In genomic region chr4:101141855-101142254, GRCh38 we compare ENCODE assay signal across 18 cellular contexts.
"Had no signal": no experiment of that assay in that cellular context is flagged by ENCODE, and none has a peak within 500 bp of the region (broad histone marks: within the 10 kb centered on the region; RNA-seq: fewer than 3 reads in every experiment).

No MANE protein-coding gene starts in this region.

- H3K4me3 ChIP-seq: ascending aorta, lower lobe of right lung, upper lobe of left lung had no signal

- H3K4me1 Mint-ChIP-seq: mesothelial cell of epicardium had no signal

- H3K9me3 Mint-ChIP-seq: neural crest cell; T-helper 1 cell treated with Interleukin-12 subunit alpha and Interleukin-12 subunit beta and Interleukin-4 antibody, amounts not matched to agents 30 μg/mL and 1 μg/mL, for 36 hours had no signal

- H3K27ac ChIP-seq: ascending aorta, lower lobe of right lung, upper lobe of left lung, WERI-Rb-1 had no signal

- H3K27me3 Mint-ChIP-seq: activated naive CD4-positive, alpha-beta T cell treated with anti-CD3 and anti-CD28 coated beads, Interleukin-2, amount 50 U/mL, for 24 hours; progenitor cell of endocrine pancreas; stimulated activated naive CD8-positive, alpha-beta T cell treated with anti-CD3 and anti-CD28 coated beads, Interleukin-15, amount 100 ng/mL, for 72 hours had no signal

- H3K4me1 ChIP-seq: ascending aorta had no signal

- H3K36me3 ChIP-seq: ascending aorta, lower lobe of right lung, upper lobe of left lung, WERI-Rb-1 had no signal

- H3K4me3 Mint-ChIP-seq: activated naive CD4-positive, alpha-beta T cell treated with anti-CD3 and anti-CD28 coated beads, Interleukin-2, amount 50 U/mL, for 24 hours; activated T-cell treated with anti-CD3 and anti-CD28 coated beads, Interleukin-2, amount 50 U/mL, for 72 hours; mesothelial cell of epicardium; neural crest cell; stimulated activated naive CD8-positive, alpha-beta T cell treated with anti-CD3 and anti-CD28 coated beads, Interleukin-15, amount 100 ng/mL, for 72 hours; T-helper 1 cell treated with Interleukin-12 subunit alpha and Interleukin-12 subunit beta and Interleukin-4 antibody, amounts not matched to agents 30 μg/mL and 1 μg/mL, for 36 hours had no signal

- DNase-seq: activated CD4-positive, alpha-beta T cell treated with anti-CD3 and anti-CD28 coated beads, Interleukin-2, amount 50 U/mL, for 4 hours; activated effector memory CD4-positive, alpha-beta T cell treated with anti-CD3 and anti-CD28 coated beads, Interleukin-2, amount 50 U/mL, for 16 hours; activated T-cell treated with anti-CD3 and anti-CD28 coated beads, Interleukin-2, amount 50 U/mL, for 72 hours; cerebellar nuclear complex; effector CD4-positive, alpha-beta T cell; head of caudate nucleus; lower lobe of right lung; stimulated activated CD4-positive, alpha-beta T cell treated with anti-CD3 and anti-CD28 coated beads, Interleukin-12 subunit alpha, Interleukin-12 subunit beta, amount 100 ng/mL, for 4 hours; stimulated activated CD4-positive, alpha-beta T cell treated with anti-CD3 and anti-CD28 coated beads, Interleukin-1b, Interleukin-23, amount 100 ng/mL, for 48 hours; stimulated activated naive CD8-positive, alpha-beta T cell treated with anti-CD3 and anti-CD28 coated beads, Interleukin-15, amount 100 ng/mL, for 72 hours; upper lobe of left lung; WERI-Rb-1 had no signal

- H3K9me3 ChIP-seq: ascending aorta, lower lobe of right lung, upper lobe of left lung had no signal

- H3K27me3 ChIP-seq: ascending aorta, upper lobe of left lung had no signal

- H3K27ac Mint-ChIP-seq: activated naive CD4-positive, alpha-beta T cell treated with anti-CD3 and anti-CD28 coated beads, Interleukin-2, amount 50 U/mL, for 24 hours; activated T-cell treated with anti-CD3 and anti-CD28 coated beads, Interleukin-2, amount 50 U/mL, for 72 hours; mesothelial cell of epicardium; progenitor cell of endocrine pancreas; T-helper 1 cell treated with Interleukin-12 subunit alpha and Interleukin-12 subunit beta and Interleukin-4 antibody, amounts not matched to agents 30 μg/mL and 1 μg/mL, for 36 hours had no signal

- ATAC-seq: activated T-cell treated with anti-CD3 and anti-CD28 coated beads, Interleukin-2, amount 50 U/mL, for 72 hours; lower lobe of right lung; stimulated activated naive CD8-positive, alpha-beta T cell treated with anti-CD3 and anti-CD28 coated beads, Interleukin-15, amount 100 ng/mL, for 72 hours had no signal
